Comparison of ENCODE assay signal across 8 cellular contexts in the genomic region with DNA sequence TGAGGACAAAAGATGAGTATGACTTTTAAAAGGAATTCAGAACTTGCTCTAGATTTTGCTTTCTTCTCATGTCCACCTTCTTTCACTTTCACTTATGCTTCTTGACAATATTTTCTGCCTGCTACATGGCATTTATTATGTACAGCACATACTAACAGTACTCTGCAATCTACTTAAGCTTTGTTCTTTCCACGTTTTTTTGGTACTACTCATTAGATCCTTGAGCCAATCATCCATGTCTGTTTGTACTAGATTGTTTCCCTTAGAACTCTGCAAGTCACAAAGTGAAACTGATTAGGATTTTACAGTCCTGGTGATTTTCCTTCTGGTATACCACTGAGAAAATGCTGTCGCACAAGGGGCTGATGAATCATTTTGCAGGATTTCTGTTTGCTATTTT.
A peak's percentile ranks its signal among the peaks of the same experiment; 100 is the strongest.
DNase-seq lines count a peak whose midpoint lies in the region; ATAC-seq, FAIRE-seq and TF ChIP-seq lines count a peak whose summit lies in the region.

No MANE protein-coding gene starts in this region.

- peaks cover 0 to 5% (median 0%) of the 10 kb centered on the region in 11 experiments; a peak in 1 of 22 replicates for H3K9me3 ChIP-seq in BLaER1 treated with 17β-estradiol and CSF1 and Interleukin-3, amounts not matched to agents 10 nM and 100 nM (replicated peaks in 1 of 11)
- H3K9me3 ChIP-seq in HepG2 (ENCODE audit: low read length) (no peaks in the 10 kb centered on the region), BE2C (no peaks in the 10 kb centered on the region)

- H3K4me3 Mint-ChIP-seq in activated T-helper 1 cell treated with anti-CD3 and anti-CD28 coated beads, Interleukin-12 subunit alpha, Interleukin-12 subunit beta, Interleukin-2, Interleukin-4 antibody, amounts not matched to agents 30 ng/mL and 10 ng/mL and 1 ng/mL, durations not matched to agents 14 hours and 24 hours and 36 hours = peak overlapping the region; percentile 79

- no peaks in the 10 kb centered on the region for H3K9me3 Mint-ChIP-seq in activated T-helper 1 cell treated with anti-CD3 and anti-CD28 coated beads, Interleukin-12 subunit alpha, Interleukin-12 subunit beta, Interleukin-2, Interleukin-4 antibody, amounts not matched to agents 30 ng/mL and 10 ng/mL and 1 ng/mL, durations not matched to agents 14 hours and 24 hours and 36 hours

- no peak for TF ChIP-seq EP300 in HepG2 (IDR thresholded peaks at IDR 0.05; ENCODE audit: low read depth in 2 of 2, low read length in 2 of 2)
- no peak for TF ChIP-seq EP300 in HepG2 (CRISPR knock-in tag; IDR thresholded peaks at IDR 0.05; ENCODE audit: borderline replicate concordance)

- no peaks in the 10 kb centered on the region for H3K79me2 ChIP-seq in HepG2 (ENCODE audit: insufficient read depth, low read length)

- no peak for TF ChIP-seq RAD21 in HepG2 (CRISPR knock-in tag; IDR thresholded peaks at IDR 0.05)

- peak overlapping the region in 1 of 10 experiments; percentile 31; a peak in 2 of 20 replicates for H3K4me3 ChIP-seq in BLaER1 treated with 17β-estradiol and CSF1 and Interleukin-3, amounts not matched to agents 10 nM and 100 nM
- no peak overlapping the region for H3K4me3 ChIP-seq in HepG2 (replicated peaks in 1 of 3; ENCODE audit: insufficient read depth in 1 of 3, low read depth in 2 of 3, low read length in 3 of 3)
- H3K4me3 ChIP-seq in BE2C (ENCODE audit: low read depth, low read length) = no peak overlapping the region

- peaks cover under 1 to 21% (median 12%) of the 10 kb centered on the region in 10 experiments; a peak in 15 of 20 replicates for H3K4me1 ChIP-seq in BLaER1 treated with 17β-estradiol and CSF1 and Interleukin-3, amounts not matched to agents 10 nM and 100 nM
- H3K4me1 ChIP-seq in HepG2 (ENCODE audit: insufficient read depth, low read length) (no peaks in the 10 kb centered on the region), BE2C (no peaks in the 10 kb centered on the region)

- peak overlapping the region; percentile 30 to 91 (median 52); a peak in 21 of 22 replicates for H3K4me2 ChIP-seq in BLaER1 treated with 17β-estradiol and CSF1 and Interleukin-3, amounts not matched to agents 10 nM and 100 nM
- H3K4me2 ChIP-seq in HepG2 (ENCODE audit: low read depth, low read length) = peak overlapping the region; percentile 39; the same call in 1 of the 2 replicates

- 17% methylated on average over 2 of the region's 2 CpGs for WGBS in HepG2 (ENCODE audit: low lambda C conversion rate)

- intact Hi-C loops in activated T-helper 1 cell treated with anti-CD3 and anti-CD28 coated beads, Interleukin-12 subunit alpha, Interleukin-12 subunit beta, Interleukin-2, Interleukin-4 antibody, amounts not matched to agents 30 ng/mL and 10 ng/mL and 1 ng/mL, durations not matched to agents 14 hours and 24 hours and 36 hours (cut with micrococcal nuclease) = loop anchor here (1.0 to 5.0 kb wide), 2 partner anchors 33 to 42 kb away; no protein-coding TSS in a partner anchor
- intact Hi-C loops in HepG2 (cut with micrococcal nuclease; ENCODE audit: unreplicated experiment) = no loop called here

- peaks cover 0 to 5% (median 0%) of the 10 kb centered on the region in 11 experiments; a peak in 2 of 22 replicates for H3K36me3 ChIP-seq in BLaER1 treated with 17β-estradiol and CSF1 and Interleukin-3, amounts not matched to agents 10 nM and 100 nM
- H3K36me3 ChIP-seq in HepG2 (replicated peaks in 1 of 2; ENCODE audit: control insufficient read depth in 1 of 2, insufficient read depth in 2 of 2, low read length in 2 of 2) = no peaks in the 10 kb centered on the region
- H3K36me3 ChIP-seq in BE2C = no peaks in the 10 kb centered on the region

- peak overlapping the region in 2 of 11 experiments; percentile 24 to 57; a peak in 3 of 22 replicates for H3K9ac ChIP-seq in BLaER1 treated with 17β-estradiol and CSF1 and Interleukin-3, amounts not matched to agents 10 nM and 100 nM
- H3K9ac ChIP-seq in HepG2 (ENCODE audit: insufficient read depth, low read depth, low read length) = no peak overlapping the region

- TF ChIP-seq POLR2A in HepG2 (IDR thresholded peaks at IDR 0.05; ENCODE audit: insufficient read depth in 1 of 2, low read depth in 2 of 2, low read length in 2 of 2) = no peak

- no peak overlapping the region for H2AFZ ChIP-seq in HepG2 (ENCODE audit: low read length)

- peaks cover 23% of the 10 kb centered on the region for H3K36me3 Mint-ChIP-seq in activated T-helper 1 cell treated with anti-CD3 and anti-CD28 coated beads, Interleukin-12 subunit alpha, Interleukin-12 subunit beta, Interleukin-2, Interleukin-4 antibody, amounts not matched to agents 30 ng/mL and 10 ng/mL and 1 ng/mL, durations not matched to agents 14 hours and 24 hours and 36 hours (ENCODE audit: low read depth)

- no peaks in the 10 kb centered on the region for H3K27me3 ChIP-seq in BLaER1 treated with 17β-estradiol and CSF1 and Interleukin-3, amounts not matched to agents 10 nM and 100 nM
- no peaks in the 10 kb centered on the region for H3K27me3 ChIP-seq in HepG2 (ENCODE audit: control insufficient read depth in 1 of 2, insufficient read depth in 2 of 2, low read length in 2 of 2)
- no peaks in the 10 kb centered on the region for H3K27me3 ChIP-seq in BE2C

- no peak for FAIRE-seq in HepG2 (lab: Jason Lieb, UNC)

- no peaks in the 10 kb centered on the region for H3K27me3 Mint-ChIP-seq in activated T-helper 1 cell treated with anti-CD3 and anti-CD28 coated beads, Interleukin-12 subunit alpha, Interleukin-12 subunit beta, Interleukin-2, Interleukin-4 antibody, amounts not matched to agents 30 ng/mL and 10 ng/mL and 1 ng/mL, durations not matched to agents 14 hours and 24 hours and 36 hours (ENCODE audit: insufficient read depth)

- POLR2A ChIA-PET in HepG2 (lab: Yijun Ruan, JAX) = no interaction called here

- peak overlapping the region; percentile 77 for H3K27ac Mint-ChIP-seq in activated T-helper 1 cell treated with anti-CD3 and anti-CD28 coated beads, Interleukin-12 subunit alpha, Interleukin-12 subunit beta, Interleukin-2, Interleukin-4 antibody, amounts not matched to agents 30 ng/mL and 10 ng/mL and 1 ng/mL, durations not matched to agents 14 hours and 24 hours and 36 hours

- in situ Hi-C loops in HepG2 (cut with HindIII; ENCODE audit: extremely low pct_ligation_motif_present, low pct_unique_long_range_greater_than_20kb) = no loop called here

- no peak for DNase-seq in activated T-helper 1 cell treated with anti-CD3 and anti-CD28 coated beads, Interleukin-12 subunit alpha, Interleukin-12 subunit beta, Interleukin-2, Interleukin-4 antibody, amounts not matched to agents 30 ng/mL and 10 ng/mL and 1 ng/mL, durations not matched to agents 14 hours and 24 hours and 36 hours (ENCODE audit: low spot score)
- DNase-seq in HepG2 (ENCODE audit: low spot score) (no peak), foreskin melanocyte (no peak), NCI-H446 treated with DMSO at 0.1 percent for 48 hours (lab: John Stamatoyannopoulos, UW) (no peak), BE2C (no peak)

- no TSS peak for BruUV-seq in HepG2 (replicated peaks; lab: Mats Ljungman, UMichigan)

- peak overlapping the region in 3 of 11 experiments; percentile 4 to 16 (median 15); a peak in 2 of 22 replicates for H3K27ac ChIP-seq in BLaER1 treated with 17β-estradiol and CSF1 and Interleukin-3, amounts not matched to agents 10 nM and 100 nM
- H3K27ac ChIP-seq in HepG2 (ENCODE audit: extremely low read length, insufficient read depth, low read length) = no peak overlapping the region

- CTCF ChIA-PET in HepG2 (lab: Yijun Ruan, JAX; ENCODE audit: low intra/inter-chr PET ratio, low total read pairs) = no interaction called here

- ATAC-seq in GM19023 (IDR thresholded peaks at IDR 0.05; ENCODE audit: unreplicated experiment) (peak; percentile 63), HG03196 (IDR thresholded peaks at IDR 0.05; ENCODE audit: unreplicated experiment) (peak; percentile 50), HepG2 (no peak)

- H3K4me1 Mint-ChIP-seq in activated T-helper 1 cell treated with anti-CD3 and anti-CD28 coated beads, Interleukin-12 subunit alpha, Interleukin-12 subunit beta, Interleukin-2, Interleukin-4 antibody, amounts not matched to agents 30 ng/mL and 10 ng/mL and 1 ng/mL, durations not matched to agents 14 hours and 24 hours and 36 hours (ENCODE audit: low read depth) = peaks cover 58% of the 10 kb centered on the region

- peaks cover 0 to 66% (median 10%) of the 10 kb centered on the region in 11 experiments; a peak in 11 of 22 replicates for H4K20me1 ChIP-seq in BLaER1 treated with 17β-estradiol and CSF1 and Interleukin-3, amounts not matched to agents 10 nM and 100 nM
- no peaks in the 10 kb centered on the region for H4K20me1 ChIP-seq in HepG2 (ENCODE audit: insufficient read depth, low read length)

- no peak for TF ChIP-seq CTCF in HepG2 (CRISPR knock-in tag; IDR thresholded peaks at IDR 0.05)
- no peak for TF ChIP-seq CTCF in BE2C (IDR thresholded peaks at IDR 0.05; ENCODE audit: low read depth, low read length)

TF ChIP-seq in HepG2, 621 proteins besides CTCF, POLR2A, EP300 and RAD21 (continues in another document):
- no peak for TF ChIP-seq SYNCRIP (IDR thresholded peaks at IDR 0.05; ENCODE audit: insufficient read depth, low read depth, low read length)
- TF ChIP-seq, protein P1, sequence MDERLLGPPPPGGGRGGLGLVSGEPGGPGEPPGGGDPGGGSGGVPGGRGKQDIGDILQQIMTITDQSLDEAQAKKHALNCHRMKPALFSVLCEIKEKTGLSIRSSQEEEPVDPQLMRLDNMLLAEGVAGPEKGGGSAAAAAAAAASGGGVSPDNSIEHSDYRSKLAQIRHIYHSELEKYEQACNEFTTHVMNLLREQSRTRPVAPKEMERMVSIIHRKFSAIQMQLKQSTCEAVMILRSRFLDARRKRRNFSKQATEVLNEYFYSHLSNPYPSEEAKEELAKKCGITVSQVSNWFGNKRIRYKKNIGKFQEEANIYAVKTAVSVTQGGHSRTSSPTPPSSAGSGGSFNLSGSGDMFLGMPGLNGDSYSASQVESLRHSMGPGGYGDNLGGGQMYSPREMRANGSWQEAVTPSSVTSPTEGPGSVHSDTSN (CRISPR knock-in tag; IDR thresholded peaks at IDR 0.05) = no peak
- TF ChIP-seq, protein P2, sequence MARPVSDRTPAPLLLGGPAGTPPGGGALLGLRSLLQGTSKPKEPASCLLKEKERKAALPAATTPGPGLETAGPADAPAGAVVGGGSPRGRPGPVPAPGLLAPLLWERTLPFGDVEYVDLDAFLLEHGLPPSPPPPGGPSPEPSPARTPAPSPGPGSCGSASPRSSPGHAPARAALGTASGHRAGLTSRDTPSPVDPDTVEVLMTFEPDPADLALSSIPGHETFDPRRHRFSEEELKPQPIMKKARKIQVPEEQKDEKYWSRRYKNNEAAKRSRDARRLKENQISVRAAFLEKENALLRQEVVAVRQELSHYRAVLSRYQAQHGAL (CRISPR knock-in tag; IDR thresholded peaks at IDR 0.05; ENCODE audit: not compliant biosample characterization) = no peak
- no peak for TF ChIP-seq ELF3 (CRISPR knock-in tag; IDR thresholded peaks at IDR 0.05)
- no peak for TF ChIP-seq HMG20A (CRISPR knock-in tag; IDR thresholded peaks at IDR 0.05; ENCODE audit: borderline replicate concordance)
- TF ChIP-seq ZNF282 (IDR thresholded peaks at IDR 0.05; ENCODE audit: partially characterized antibody) = no peak
- TF ChIP-seq ZNF24 (IDR thresholded peaks at IDR 0.05) = no peak
- no peak for TF ChIP-seq AHR (CRISPR knock-in tag; IDR thresholded peaks at IDR 0.05)
- no peak for TF ChIP-seq HOXA7 (CRISPR knock-in tag; IDR thresholded peaks at IDR 0.05)
